In the genomic region with DNA sequence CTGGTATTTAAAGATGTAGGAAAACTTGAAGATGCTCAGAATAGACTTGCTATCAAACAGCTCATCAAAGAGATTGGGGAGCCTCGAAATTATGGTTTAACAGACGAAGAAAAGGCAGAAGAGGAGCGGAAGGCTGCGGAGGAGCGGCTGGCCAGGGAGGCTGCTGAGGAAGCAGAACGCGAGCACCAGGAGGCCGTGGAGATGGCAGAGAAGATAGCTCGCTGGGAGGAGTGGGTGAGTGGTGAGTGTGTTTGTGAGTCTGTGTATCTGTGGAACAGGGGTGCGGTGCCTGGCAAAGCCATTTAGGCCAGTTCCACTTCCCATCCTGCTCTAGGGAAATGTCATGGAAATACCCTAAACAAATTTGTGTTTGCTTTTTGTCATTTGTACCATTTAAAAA, we compare ENCODE assay signal across 31 cellular contexts.
"Had no signal": no experiment of that assay in that cellular context is flagged by ENCODE, and none has a peak within 500 bp of the region (broad histone marks: within the 10 kb centered on the region; RNA-seq: fewer than 3 reads in every experiment).

No MANE protein-coding gene starts in this region.

- H3K27ac ChIP-seq: colonic mucosa, epithelial cell of prostate, esophagus muscularis mucosa, heart right ventricle, left lung, neural progenitor cell, prostate gland, right atrium auricular region, transverse colon, upper lobe of right lung, uterus had no signal

- H3K4me3 Mint-ChIP-seq: dendritic cell treated with granulocyte-macrophage colony-stimulating factor and Interleukin-4, amounts not matched to agents 40 ng/mL and 50 ng/mL, for 4 days; endodermal cell; naive thymus-derived CD4-positive, alpha-beta T cell; nephron; neural progenitor cell; stimulated activated memory B cell treated with anti-CD40 and anti-IgM and Interleukin-4, amounts not matched to agents 10 μg/mL and 1 μg/mL and 100 μg/mL, for 72 hours; stimulated activated naive CD8-positive, alpha-beta T cell treated with anti-CD3 and anti-CD28 coated beads, Interleukin-15, Interleukin-2, amounts not matched to agents 100 ng/mL and 50 ng/mL, for 24 hours had no signal

- H2AFZ ChIP-seq: neural progenitor cell had no signal

- H3K4me1 ChIP-seq: colonic mucosa, esophagus muscularis mucosa, heart right ventricle, left lung, neural progenitor cell, prostate gland, right atrium auricular region, transverse colon, upper lobe of right lung, uterus had no signal

- FAIRE-seq: islet of Langerhans had no signal

- H3K4me2 ChIP-seq: neural progenitor cell, smooth muscle cell had no signal

- H3K27me3 ChIP-seq: colonic mucosa, esophagus muscularis mucosa, heart right ventricle, left lung, neural progenitor cell, right atrium auricular region, transverse colon, upper lobe of right lung, uterus had no signal

- ATAC-seq: heart right ventricle; left cardiac atrium; left lung; naive thymus-derived CD4-positive, alpha-beta T cell; sciatic nerve; stimulated activated memory B cell treated with anti-CD40 and anti-IgM and Interleukin-4, amounts not matched to agents 10 μg/mL and 1 μg/mL and 100 μg/mL, for 72 hours; upper lobe of right lung had no signal

- H3K9ac ChIP-seq: neural progenitor cell had no signal

- H3K9me3 ChIP-seq: colonic mucosa, esophagus muscularis mucosa, heart right ventricle, left lung, prostate gland, right atrium auricular region, transverse colon, upper lobe of right lung, uterus had no signal

- H3K4me1 Mint-ChIP-seq: nephron, neural progenitor cell had no signal

- H3K9me3 Mint-ChIP-seq: dendritic cell treated with granulocyte-macrophage colony-stimulating factor and Interleukin-4, amounts not matched to agents 40 ng/mL and 50 ng/mL, for 4 days; endodermal cell; nephron; neural progenitor cell; stimulated activated memory B cell treated with anti-CD40 and anti-IgM and Interleukin-4, amounts not matched to agents 10 μg/mL and 1 μg/mL and 100 μg/mL, for 72 hours; stimulated activated naive CD8-positive, alpha-beta T cell treated with anti-CD3 and anti-CD28 coated beads, Interleukin-15, Interleukin-2, amounts not matched to agents 100 ng/mL and 50 ng/mL, for 24 hours had no signal

- H3K36me3 ChIP-seq: colonic mucosa, esophagus muscularis mucosa, heart right ventricle, left lung, neural progenitor cell, prostate gland, right atrium auricular region, transverse colon, upper lobe of right lung, uterus had no signal

- DNase-seq: colonic mucosa; effector CD8-positive, alpha-beta T cell; endodermal cell; foreskin melanocyte; glutamatergic neuron; heart right ventricle; hippocampal formation; left cardiac atrium; left lung; mesendoderm; midbrain; naive thymus-derived CD4-positive, alpha-beta T cell; nucleus accumbens; stimulated activated CD4-positive, alpha-beta T cell treated with anti-CD3 and anti-CD28 coated beads, Interleukin-12 subunit alpha, Interleukin-12 subunit beta, amount 100 ng/mL, for 4 hours; stimulated activated CD4-positive, alpha-beta T cell treated with anti-CD3 and anti-CD28 coated beads, Interleukin-2, amount 100 ng/mL, for 24 hours; stimulated activated CD4-positive, alpha-beta T cell treated with anti-CD3 and anti-CD28 coated beads, Interleukin-4, amount 100 ng/mL, for 24 hours; transverse colon; upper lobe of right lung; uterus had no signal

- H3K27me3 Mint-ChIP-seq: stimulated activated memory B cell treated with anti-CD40 and anti-IgM and Interleukin-4, amounts not matched to agents 10 μg/mL and 1 μg/mL and 100 μg/mL, for 72 hours; stimulated activated naive CD8-positive, alpha-beta T cell treated with anti-CD3 and anti-CD28 coated beads, Interleukin-15, Interleukin-2, amounts not matched to agents 100 ng/mL and 50 ng/mL, for 24 hours had no signal

- H3K27ac Mint-ChIP-seq: dendritic cell treated with granulocyte-macrophage colony-stimulating factor and Interleukin-4, amounts not matched to agents 40 ng/mL and 50 ng/mL, for 4 days; endodermal cell; naive thymus-derived CD4-positive, alpha-beta T cell; nephron; neural progenitor cell; stimulated activated memory B cell treated with anti-CD40 and anti-IgM and Interleukin-4, amounts not matched to agents 10 μg/mL and 1 μg/mL and 100 μg/mL, for 72 hours; stimulated activated naive CD8-positive, alpha-beta T cell treated with anti-CD3 and anti-CD28 coated beads, Interleukin-15, Interleukin-2, amounts not matched to agents 100 ng/mL and 50 ng/mL, for 24 hours had no signal

- H3K36me3 Mint-ChIP-seq: naive thymus-derived CD4-positive, alpha-beta T cell; neural progenitor cell; stimulated activated memory B cell treated with anti-CD40 and anti-IgM and Interleukin-4, amounts not matched to agents 10 μg/mL and 1 μg/mL and 100 μg/mL, for 72 hours had no signal

- H3K4me3 ChIP-seq: colonic mucosa, esophagus muscularis mucosa, heart right ventricle, left lung, neural progenitor cell, prostate gland, right atrium auricular region, smooth muscle cell, transverse colon, upper lobe of right lung, uterus had no signal
